Comparison of ENCODE assay signal across 16 cellular contexts in genomic region chr15:60831540-60831939, GRCh38.
DNase-seq lines count a peak whose midpoint lies in the region; ATAC-seq, FAIRE-seq and TF ChIP-seq lines count a peak whose summit lies in the region.
"Had no signal": no experiment of that assay in that cellular context is flagged by ENCODE, and none has a peak within 500 bp of the region (broad histone marks: within the 10 kb centered on the region; RNA-seq: fewer than 3 reads in every experiment).

No MANE protein-coding gene starts in this region.

- TF ChIP-seq RAD21 in HepG2 (CRISPR knock-in tag; IDR thresholded peaks at IDR 0.05) = no peak

- H3K27ac Mint-ChIP-seq in stimulated activated effector memory CD8-positive, alpha-beta T cell treated with anti-CD3 and anti-CD28 coated beads, Interleukin-12 subunit alpha, Interleukin-12 subunit beta, amount 100 ng/mL, for 72 hours = no peak overlapping the region
- no peak overlapping the region for H3K27ac Mint-ChIP-seq in HFFc6
- H3K27ac Mint-ChIP-seq: B cell; CD4-positive, alpha-beta T cell had no signal

- H3K4me3 Mint-ChIP-seq in stimulated activated effector memory CD8-positive, alpha-beta T cell treated with anti-CD3 and anti-CD28 coated beads, Interleukin-12 subunit alpha, Interleukin-12 subunit beta, amount 100 ng/mL, for 72 hours = no peak overlapping the region
- H3K4me3 Mint-ChIP-seq in HFFc6 = no peak overlapping the region
- H3K4me3 Mint-ChIP-seq: B cell; CD4-positive, alpha-beta T cell had no signal

- FAIRE-seq in HepG2 (lab: Jason Lieb, UNC) = no peak
- FAIRE-seq: GM12892 had no signal

- no peak overlapping the region for H3K4me2 ChIP-seq in HepG2 (ENCODE audit: low read depth, low read length)

- no TSS peak for BruUV-seq in HepG2 (replicated peaks; lab: Mats Ljungman, UMichigan)

- H3K79me2 ChIP-seq in HepG2 (ENCODE audit: insufficient read depth, low read length) = no peaks in the 10 kb centered on the region

- intact Hi-C loops in HepG2 (cut with micrococcal nuclease; ENCODE audit: unreplicated experiment) = no loop called here
- intact Hi-C loops in right lobe of liver (cut with DNase I) = no loop called here
- intact Hi-C loops in gastrocnemius medialis (cut with DNase I; ENCODE audit: low total_unique reads) = no loop called here

- no peaks in the 10 kb centered on the region for H3K36me3 ChIP-seq in HepG2 (replicated peaks in 1 of 2; ENCODE audit: control insufficient read depth in 1 of 2, insufficient read depth in 2 of 2, low read length in 2 of 2)
- no peaks in the 10 kb centered on the region for H3K36me3 ChIP-seq in right lobe of liver
- no peaks in the 10 kb centered on the region for H3K36me3 ChIP-seq in gastrocnemius medialis

- H3K9me3 Mint-ChIP-seq in stimulated activated effector memory CD8-positive, alpha-beta T cell treated with anti-CD3 and anti-CD28 coated beads, Interleukin-12 subunit alpha, Interleukin-12 subunit beta, amount 100 ng/mL, for 72 hours = no peaks in the 10 kb centered on the region
- H3K9me3 Mint-ChIP-seq in HFFc6 = no peaks in the 10 kb centered on the region
- H3K9me3 Mint-ChIP-seq: CD4-positive, alpha-beta T cell had no signal

- in situ Hi-C loops in HepG2 (cut with HindIII; ENCODE audit: extremely low pct_ligation_motif_present, low pct_unique_long_range_greater_than_20kb) = no loop called here
- in situ Hi-C loops in gastrocnemius medialis (cut with MboI; ENCODE audit: low sequenced_read_pairs in 4 of 4) = no loop called here

- H3K9me3 ChIP-seq in HepG2 (ENCODE audit: low read length) (no peaks in the 10 kb centered on the region), right lobe of liver (no peaks in the 10 kb centered on the region), gastrocnemius medialis (no peaks in the 10 kb centered on the region)

- no peak overlapping the region for H3K27ac ChIP-seq in HepG2 (ENCODE audit: extremely low read length, insufficient read depth, low read length)
- H3K27ac ChIP-seq in right lobe of liver = no peak overlapping the region
- H3K27ac ChIP-seq in gastrocnemius medialis = no peak overlapping the region
- H3K27ac ChIP-seq: HL-60 had no signal

- TF ChIP-seq EP300 in HepG2 (IDR thresholded peaks at IDR 0.05; ENCODE audit: low read depth in 2 of 2, low read length in 2 of 2) (no peak), HepG2 (CRISPR knock-in tag; IDR thresholded peaks at IDR 0.05; ENCODE audit: borderline replicate concordance) (no peak)

- no peaks in the 10 kb centered on the region for H3K4me1 ChIP-seq in HepG2 (ENCODE audit: insufficient read depth, low read length)
- H3K4me1 ChIP-seq in right lobe of liver = no peaks in the 10 kb centered on the region
- peaks cover 0 to 3% of the 10 kb centered on the region in 2 donors for H3K4me1 ChIP-seq in gastrocnemius medialis

- DNase-seq in HepG2 (ENCODE audit: low spot score) = no peak
- no peak for DNase-seq in right lobe of liver
- DNase-seq in amniotic epithelial cell (ENCODE audit: low read depth) = peak; percentile 15
- peak; percentile 71 for DNase-seq in fibroblast of mammary gland (ENCODE audit: low read depth)
- no peak for DNase-seq in stimulated activated effector memory CD8-positive, alpha-beta T cell treated with anti-CD3 and anti-CD28 coated beads, Interleukin-12 subunit alpha, Interleukin-12 subunit beta, amount 100 ng/mL, for 72 hours (ENCODE audit: low spot score in 2 of 2)
- DNase-seq in HFFc6 = no peak
- no peak for DNase-seq in T-helper 1 cell
- DNase-seq in gastrocnemius medialis = no peak
- DNase-seq: ACHN; C1 segment of cervical spinal cord; CD4-positive, alpha-beta T cell; DMS79; HCEC 1CT had no signal

- TF ChIP-seq POLR2A in HepG2 (IDR thresholded peaks at IDR 0.05; ENCODE audit: insufficient read depth in 1 of 2, low read depth in 2 of 2, low read length in 2 of 2) = no peak
- TF ChIP-seq POLR2A in right lobe of liver (IDR thresholded peaks at IDR 0.05) = no peak
- no peak for TF ChIP-seq POLR2A in gastrocnemius medialis (IDR thresholded peaks at IDR 0.05)

- H3K4me3 ChIP-seq in HepG2 (replicated peaks in 1 of 3; ENCODE audit: insufficient read depth in 1 of 3, low read depth in 2 of 3, low read length in 3 of 3) = no peak overlapping the region
- H3K4me3 ChIP-seq in right lobe of liver = no peak overlapping the region
- H3K4me3 ChIP-seq in fibroblast of mammary gland (ENCODE audit: control insufficient read depth, low read depth, low read length) = no peak overlapping the region
- no peak overlapping the region for H3K4me3 ChIP-seq in gastrocnemius medialis

- H3K27me3 Mint-ChIP-seq in HFFc6 (ENCODE audit: insufficient read depth) = no peaks in the 10 kb centered on the region; the same call in none of the 2 replicates
- H3K27me3 Mint-ChIP-seq: B cell; CD4-positive, alpha-beta T cell had no signal

- no peak for TF ChIP-seq CTCF in HepG2 (CRISPR knock-in tag; IDR thresholded peaks at IDR 0.05)
- no peak for TF ChIP-seq CTCF in right lobe of liver (IDR thresholded peaks at IDR 0.05)
- no peak for TF ChIP-seq CTCF in fibroblast of mammary gland (conservative IDR thresholded peaks at IDR 0.05; ENCODE audit: control insufficient read depth, insufficient read depth, low read depth, low read length)
- no peak for TF ChIP-seq CTCF in HFFc6 (IDR thresholded peaks at IDR 0.05)
- TF ChIP-seq CTCF in gastrocnemius medialis (IDR thresholded peaks at IDR 0.05 in 4 of 5, conservative IDR thresholded peaks at IDR 0.05 in 1 of 5) = no peak

- POLR2A ChIA-PET in HepG2 (lab: Yijun Ruan, JAX) = no interaction called here

- WGBS in HepG2 (ENCODE audit: low lambda C conversion rate) = 40% methylated on average over 4 of the region's 4 CpGs
- WGBS in right lobe of liver (ENCODE audit: insufficient coverage, low coverage, low lambda C conversion rate, missing lambda C conversion rate) = 87% methylated on average over 4 of the region's 4 CpGs

- H3K9ac ChIP-seq in HepG2 (ENCODE audit: insufficient read depth, low read depth, low read length) = no peak overlapping the region

- CTCF ChIA-PET in HepG2 (lab: Yijun Ruan, JAX; ENCODE audit: low intra/inter-chr PET ratio, low total read pairs) = no interaction called here

- no peak overlapping the region for H2AFZ ChIP-seq in HepG2 (ENCODE audit: low read length)

- no peaks in the 10 kb centered on the region for H3K36me3 Mint-ChIP-seq in stimulated activated effector memory CD8-positive, alpha-beta T cell treated with anti-CD3 and anti-CD28 coated beads, Interleukin-12 subunit alpha, Interleukin-12 subunit beta, amount 100 ng/mL, for 72 hours
- no peaks in the 10 kb centered on the region for H3K36me3 Mint-ChIP-seq in HFFc6 (ENCODE audit: low read depth)

- H3K4me1 Mint-ChIP-seq in stimulated activated effector memory CD8-positive, alpha-beta T cell treated with anti-CD3 and anti-CD28 coated beads, Interleukin-12 subunit alpha, Interleukin-12 subunit beta, amount 100 ng/mL, for 72 hours = peaks cover 9% of the 10 kb centered on the region
- H3K4me1 Mint-ChIP-seq in HFFc6 (ENCODE audit: low read depth) = peaks cover 34% of the 10 kb centered on the region
- H3K4me1 Mint-ChIP-seq: B cell had no signal

- H4K20me1 ChIP-seq in HepG2 (ENCODE audit: insufficient read depth, low read length) = no peaks in the 10 kb centered on the region

- ATAC-seq in HepG2 = no peak
- ATAC-seq in right lobe of liver = no peak
- peak; percentile 58 for ATAC-seq in stimulated activated effector memory CD8-positive, alpha-beta T cell treated with anti-CD3 and anti-CD28 coated beads, Interleukin-12 subunit alpha, Interleukin-12 subunit beta, amount 100 ng/mL, for 72 hours
- ATAC-seq in gastrocnemius medialis = no peak

- H3K27me3 ChIP-seq in HepG2 (ENCODE audit: control insufficient read depth in 1 of 2, insufficient read depth in 2 of 2, low read length in 2 of 2) = peaks cover 0 to 25% of the 10 kb centered on the region in 2 experiments; a peak in 4 of 5 replicates
- H3K27me3 ChIP-seq in right lobe of liver = no peaks in the 10 kb centered on the region
- H3K27me3 ChIP-seq in gastrocnemius medialis = no peaks in the 10 kb centered on the region

TF ChIP-seq in HepG2, 621 proteins besides CTCF, POLR2A, EP300 and RAD21:
- TF ChIP-seq CEBPB (IDR thresholded peaks at IDR 0.05; ENCODE audit: borderline replicate concordance, low read depth, low read length) (0 out of 2 replicates have a peak, but pooled peaks have one; percentile 45), ATF1 (CRISPR knock-in tag; IDR thresholded peaks at IDR 0.05) (no peak)

Comparison
In these comparisons a context has a peak if more than half of its experiments do, and no peak if none do; other contexts are left out.
1. DNase-seq: peak in amniotic epithelial cell (single experiment) and fibroblast of mammary gland (single experiment); none in HepG2 (single experiment), right lobe of liver (0 of 3), stimulated activated effector memory CD8-positive, alpha-beta T cell treated with anti-CD3 and anti-CD28 coated beads, Interleukin-12 subunit alpha, Interleukin-12 subunit beta, amount 100 ng/mL, for 72 hours (0 of 2), HFFc6 (single experiment), T-helper 1 cell (0 of 5) and gastrocnemius medialis (0 of 2).